Comparison of ENCODE assay signal across 11 cellular contexts in the genomic region with DNA sequence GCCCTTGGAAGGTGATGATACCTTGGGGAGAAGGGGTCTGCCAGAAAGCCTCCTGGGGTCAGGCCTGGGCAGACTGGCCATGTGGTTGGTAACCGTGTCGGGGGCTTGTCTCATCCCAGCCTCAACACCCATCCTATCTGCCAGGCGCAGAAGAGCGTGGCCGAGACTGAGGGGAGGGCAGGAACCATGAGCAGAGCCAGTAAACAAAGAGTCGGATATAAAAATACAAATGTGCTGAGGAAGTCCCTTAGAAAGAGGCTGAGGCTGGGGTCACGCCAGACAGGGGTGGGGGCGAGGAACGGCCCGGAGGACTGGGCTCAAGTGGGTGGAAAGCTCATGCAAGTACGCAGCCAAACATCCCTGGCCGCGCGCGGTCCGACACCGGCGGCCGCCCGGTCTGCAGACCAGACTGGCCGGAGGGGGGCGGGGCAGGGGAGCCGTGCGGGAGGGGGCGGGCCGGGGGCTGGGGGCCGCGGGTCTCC. TPM values are rescaled to one million over a fixed set of nuclear protein-coding genes. Genes with fewer than 3 reads are reported as not detected.
DNase-seq lines count a peak whose midpoint lies in the region; ATAC-seq and TF ChIP-seq lines count a peak whose summit lies in the region.
"Had no signal": no experiment of that assay in that cellular context is flagged by ENCODE, and none has a peak within 500 bp of the region (broad histone marks: within the 10 kb centered on the region; RNA-seq: fewer than 3 reads in every experiment).

No MANE protein-coding gene starts in this region.

- ATAC-seq in WTC11 (no peak), GM18519 (IDR thresholded peaks at IDR 0.05; ENCODE audit: low FRiP score, unreplicated experiment) (no peak)

- H3K9me3 ChIP-seq in cardiac muscle cell (ENCODE audit: low read depth) (no peaks in the 10 kb centered on the region), mesenchymal stem cell (ENCODE audit: control insufficient read depth, low read length) (no peaks in the 10 kb centered on the region)

- H2AFZ ChIP-seq in mesenchymal stem cell (ENCODE audit: low read depth, low read length), result no peak overlapping the region

- H2BK5ac ChIP-seq in mesenchymal stem cell (ENCODE audit: low read depth, low read length, poor library complexity, severe bottlenecking), result no peak overlapping the region

- H3K4me3 Mint-ChIP-seq in WTC11 (peak overlapping the region; percentile 62), type B pancreatic cell (peak overlapping the region; percentile 63)

- CTCF ChIA-PET in WTC11 (lab: Charles Lee), result interaction anchor here (0.7 to 4.4 kb wide), 5 partner anchors 10 to 249 kb away, joined by 5 to 28 read pairs (median 7); a partner anchor contains a TSS

- TF ChIP-seq CTCF in cardiac muscle cell (IDR thresholded peaks at IDR 0.05; ENCODE audit: low read depth, low read length), result no peak
- no peak for TF ChIP-seq CTCF in WTC11 (IDR thresholded peaks at IDR 0.05)
- no peak for TF ChIP-seq CTCF in type B pancreatic cell (conservative IDR thresholded peaks at IDR 0.05)

- no peak overlapping the region for H3K9ac ChIP-seq in mesenchymal stem cell (ENCODE audit: low read length)

- H3K4me1 Mint-ChIP-seq in WTC11 (peaks cover 12% of the 10 kb centered on the region), type B pancreatic cell (ENCODE audit: unreplicated experiment) (peaks cover 10% of the 10 kb centered on the region)

- H3K27me3 Mint-ChIP-seq in WTC11 (ENCODE audit: low read depth), result peaks cover 65% of the 10 kb centered on the region
- H3K27me3 Mint-ChIP-seq in type B pancreatic cell, result peaks cover 58% of the 10 kb centered on the region

- H4K8ac ChIP-seq in mesenchymal stem cell (ENCODE audit: low read length), result no peak overlapping the region

- no peak overlapping the region for H2AK5ac ChIP-seq in mesenchymal stem cell (ENCODE audit: low read length, severe bottlenecking)

- H3K18ac ChIP-seq in mesenchymal stem cell (ENCODE audit: low read depth in 1 of 2, low read length in 2 of 2), result no peak overlapping the region

- peak overlapping the region; percentile 25 for H3K4me2 ChIP-seq in mesenchymal stem cell (ENCODE audit: low read length, poor library complexity, severe bottlenecking)

- POLR2A ChIA-PET in WTC11 (lab: Charles Lee), result no interaction called here

- H3K36me3 Mint-ChIP-seq in WTC11 (peaks cover 3% of the 10 kb centered on the region; the same call in 1 of the 2 replicates), type B pancreatic cell (peaks cover 4% of the 10 kb centered on the region)

- H3K9me3 Mint-ChIP-seq in WTC11 (no peaks in the 10 kb centered on the region), type B pancreatic cell (no peaks in the 10 kb centered on the region)

- H4K91ac ChIP-seq in mesenchymal stem cell (ENCODE audit: low read length), result no peak overlapping the region

- no peak overlapping the region for H3K27ac Mint-ChIP-seq in WTC11
- H3K27ac Mint-ChIP-seq in type B pancreatic cell, result peak overlapping the region; percentile 27

- no peak overlapping the region for H3K27ac ChIP-seq in cardiac muscle cell
- H3K27ac ChIP-seq in mesenchymal stem cell (ENCODE audit: low read length, poor library complexity, severe bottlenecking), result no peak overlapping the region
- H3K27ac ChIP-seq: WERI-Rb-1 had no signal

- no peaks in the 10 kb centered on the region for H3K36me3 ChIP-seq in cardiac muscle cell
- H3K36me3 ChIP-seq in mesenchymal stem cell (ENCODE audit: control insufficient read depth in 1 of 2, insufficient read depth in 2 of 2, low read depth in 1 of 2, low read length in 2 of 2), result peaks cover 0 to 15% of the 10 kb centered on the region in 2 experiments
- H3K36me3 ChIP-seq: WERI-Rb-1 had no signal

- DNase-seq in cardiac muscle cell (ENCODE audit: low read depth in 1 of 2, low spot score in 1 of 2), result no peak
- no peak for DNase-seq in cardiac septum (ENCODE audit: low spot score)
- no peak for DNase-seq in WTC11 (ENCODE audit: low spot score)
- no peak for DNase-seq in mesenchymal stem cell
- DNase-seq in type B pancreatic cell (ENCODE audit: extremely low spot score, unreplicated experiment), result no peak
- no peak for DNase-seq in NCI-H146 treated with DMSO at 0.1 percent for 48 hours (lab: John Stamatoyannopoulos, UW; ENCODE audit: unreplicated experiment)
- no peak for DNase-seq in A172 (ENCODE audit: low spot score)
- DNase-seq: NCI-H1092 treated with DMSO at 0.1 percent for 48 hours, SIG-M5, WERI-Rb-1 had no signal

- no peak overlapping the region for H2BK120ac ChIP-seq in mesenchymal stem cell (ENCODE audit: low read depth, low read length)

- H2BK12ac ChIP-seq in mesenchymal stem cell (ENCODE audit: low read length in 2 of 2), result no peak overlapping the region

- H3K23ac ChIP-seq in mesenchymal stem cell (ENCODE audit: low read length in 2 of 2), result no peak overlapping the region

- no peak overlapping the region for H2BK15ac ChIP-seq in mesenchymal stem cell (ENCODE audit: low read depth, poor library complexity, severe bottlenecking)

- WGBS in mesenchymal stem cell, result 40% methylated on average over 8 of the region's 28 CpGs

- no peaks in the 10 kb centered on the region for H3K79me1 ChIP-seq in mesenchymal stem cell (replicated peaks; ENCODE audit: low read length, poor library complexity, severe bottlenecking)

- H3K4me1 ChIP-seq in cardiac muscle cell (ENCODE audit: low read depth) (peaks cover 4% of the 10 kb centered on the region), mesenchymal stem cell (ENCODE audit: control insufficient read depth, insufficient read depth, low read depth, low read length) (peaks cover 30% of the 10 kb centered on the region)

- intact Hi-C loops in cardiac septum (cut with DNase I), result no loop called here

- H3K4me3 ChIP-seq in cardiac muscle cell (peak overlapping the region; percentile 19), mesenchymal stem cell (ENCODE audit: insufficient read depth in 1 of 2, low read depth in 1 of 2, low read length in 2 of 2) (no peak overlapping the region)

- H3K27me3 ChIP-seq in cardiac muscle cell (peaks cover 76% of the 10 kb centered on the region), mesenchymal stem cell (ENCODE audit: control insufficient read depth in 1 of 2, insufficient read depth in 1 of 2, low read length in 2 of 2) (peaks cover 32 to 39% of the 10 kb centered on the region in 2 experiments)

- H3K4ac ChIP-seq in mesenchymal stem cell (ENCODE audit: low read depth in 1 of 2, low read length in 2 of 2), result no peak overlapping the region

- no peak overlapping the region for H3K14ac ChIP-seq in mesenchymal stem cell (ENCODE audit: low read length in 2 of 2)

TF ChIP-seq in WTC11, 78 proteins besides CTCF, POLR2A, EP300 and RAD21 (continues in another document):
- TF ChIP-seq, protein P1, sequence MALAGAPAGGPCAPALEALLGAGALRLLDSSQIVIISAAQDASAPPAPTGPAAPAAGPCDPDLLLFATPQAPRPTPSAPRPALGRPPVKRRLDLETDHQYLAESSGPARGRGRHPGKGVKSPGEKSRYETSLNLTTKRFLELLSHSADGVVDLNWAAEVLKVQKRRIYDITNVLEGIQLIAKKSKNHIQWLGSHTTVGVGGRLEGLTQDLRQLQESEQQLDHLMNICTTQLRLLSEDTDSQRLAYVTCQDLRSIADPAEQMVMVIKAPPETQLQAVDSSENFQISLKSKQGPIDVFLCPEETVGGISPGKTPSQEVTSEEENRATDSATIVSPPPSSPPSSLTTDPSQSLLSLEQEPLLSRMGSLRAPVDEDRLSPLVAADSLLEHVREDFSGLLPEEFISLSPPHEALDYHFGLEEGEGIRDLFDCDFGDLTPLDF (CRISPR knock-in tag; IDR thresholded peaks at IDR 0.05), result no peak

RNA-seq across cellular contexts. Expression of a gene that starts 1.9 kb away (rescaled TPM):
- total RNA-seq in cardiac muscle cell, result not detected in 2 replicates
- 0.27 TPM in 1 of 2 replicates, not detected in the other for polyA plus RNA-seq in cardiac muscle cell
- total RNA-seq in cardiac septum, result 0.30 TPM
- total RNA-seq in WTC11 (2021), result 10.5 to 13.1 TPM (median 11.5 TPM) in 3 replicates
- 0.37 TPM for polyA plus RNA-seq in mesenchymal stem cell (2013, experiment 1 of 2)
- 0.40 TPM for polyA plus RNA-seq in mesenchymal stem cell (2013, experiment 2 of 2)
- total RNA-seq in type B pancreatic cell (ENCODE audit: low replicate concordance), result 1.9 TPM in 2 replicates
- 1.6 and 1.8 TPM in 2 replicates for total RNA-seq in A172 (2014; rRNA removed; shearing (Covaris generic))

RNA-seq across cellular contexts. Expression of a gene that starts 10.0 kb away (rescaled TPM):
- total RNA-seq in cardiac muscle cell (4.3 and 12.8 TPM in 2 replicates), cardiac septum (1.5 TPM), WTC11 (2021) (11.3 to 11.8 TPM (median 11.4 TPM) in 3 replicates), type B pancreatic cell (ENCODE audit: low replicate concordance) (6.4 and 10.2 TPM in 2 replicates)
- polyA plus RNA-seq in cardiac muscle cell, result 5.1 and 10.6 TPM in 2 replicates
- 3.9 TPM for polyA plus RNA-seq in mesenchymal stem cell (2013, experiment 1 of 2)
- 3.6 TPM for polyA plus RNA-seq in mesenchymal stem cell (2013, experiment 2 of 2)
- 7.8 and 8.2 TPM in 2 replicates for total RNA-seq in A172 (2014; rRNA removed; shearing (Covaris generic))

RNA-seq across cellular contexts. Expression of a gene that starts 10.7 kb away (rescaled TPM):
- total RNA-seq in cardiac muscle cell, result 40.2 and 48.8 TPM in 2 replicates
- polyA plus RNA-seq in cardiac muscle cell, result 52.4 and 69.1 TPM in 2 replicates
- 14.1 TPM for total RNA-seq in cardiac septum
- 57.3 to 60.0 TPM (median 58.7 TPM) in 3 replicates for total RNA-seq in WTC11 (2021)
- polyA plus RNA-seq in mesenchymal stem cell (2013, experiment 1 of 2), result 61.9 TPM
- 62.1 TPM for polyA plus RNA-seq in mesenchymal stem cell (2013, experiment 2 of 2)
- total RNA-seq in type B pancreatic cell (ENCODE audit: low replicate concordance), result 55.7 and 55.8 TPM in 2 replicates
- total RNA-seq in A172 (2014; rRNA removed; shearing (Covaris generic)), result 57.5 and 68.3 TPM in 2 replicates

RNA-seq across cellular contexts. Expression of a gene that starts 16.4 kb away (rescaled TPM):
- total RNA-seq in cardiac muscle cell (not detected in 2 replicates), cardiac septum (0.19 TPM), WTC11 (2021) (0.46 to 1.2 TPM (median 0.64 TPM) in 3 replicates), type B pancreatic cell (ENCODE audit: low replicate concordance) (not detected in 2 replicates)
- polyA plus RNA-seq in cardiac muscle cell, result not detected in 2 replicates
- not detected for polyA plus RNA-seq in mesenchymal stem cell (2013, experiment 1 of 2)
- polyA plus RNA-seq in mesenchymal stem cell (2013, experiment 2 of 2), result not detected
- not detected in 2 replicates for total RNA-seq in A172 (2014; rRNA removed; shearing (Covaris generic))

RNA-seq across cellular contexts. Expression of a gene that starts 30.1 kb away (rescaled TPM):
- 0.11 TPM in 1 of 2 replicates, not detected in the other for total RNA-seq in cardiac muscle cell
- 0.40 TPM in 1 of 2 replicates, not detected in the other for polyA plus RNA-seq in cardiac muscle cell
- total RNA-seq in cardiac septum, result not detected
- total RNA-seq in WTC11 (2021), result 0.44 to 0.57 TPM (median 0.55 TPM) in 3 replicates
- polyA plus RNA-seq in mesenchymal stem cell (2013, experiment 1 of 2), result not detected
- polyA plus RNA-seq in mesenchymal stem cell (2013, experiment 2 of 2), result not detected
- total RNA-seq in type B pancreatic cell (ENCODE audit: low replicate concordance), result 23.7 and 38.7 TPM in 2 replicates
- total RNA-seq in A172 (2014; rRNA removed; shearing (Covaris generic)), result 0.36 and 0.72 TPM in 2 replicates
